Comparison of ENCODE assay signal across 1 cellular context in genomic region chrX:87409113-87409841, GRCh38.
TF ChIP-seq lines count a peak whose summit lies in the region.

No MANE protein-coding gene starts in this region.

TF ChIP-seq in IMR-90, 13 proteins besides CTCF, POLR2A, EP300 and RAD21 (continued from another document):
- no peak for TF ChIP-seq ELK1 (IDR thresholded peaks at IDR 0.05; ENCODE audit: borderline replicate concordance, low read depth, low read length)
- no peak for TF ChIP-seq MXI1 (IDR thresholded peaks at IDR 0.05; ENCODE audit: borderline replicate concordance, low read depth, low read length)
- no peak for TF ChIP-seq USF2 (IDR thresholded peaks at IDR 0.05; ENCODE audit: low read depth, low read length)
- TF ChIP-seq SMC3 (IDR thresholded peaks at IDR 0.05; ENCODE audit: low read depth, low read length): no peak
